ENCODE assay signal across 36 cellular contexts in genomic region chr12:9086087-9086486, GRCh38. TPM values are rescaled to one million over a fixed set of nuclear protein-coding genes. Genes with fewer than 3 reads are reported as not detected.
DNase-seq lines count a peak whose midpoint lies in the region; ATAC-seq, FAIRE-seq and TF ChIP-seq lines count a peak whose summit lies in the region.
"Had no signal": no experiment of that assay in that cellular context is flagged by ENCODE, and none has a peak within 500 bp of the region (broad histone marks: within the 10 kb centered on the region; RNA-seq: fewer than 3 reads in every experiment).

No MANE protein-coding gene starts in this region.

- H3K9ac ChIP-seq in HepG2 (ENCODE audit: insufficient read depth, low read depth, low read length): no peak overlapping the region
- H3K9ac ChIP-seq: BLaER1; BLaER1 treated with 17β-estradiol and CSF1 and Interleukin-3, amounts not matched to agents 10 nM and 100 nM had no signal

- in situ Hi-C loops in HepG2 (cut with HindIII; ENCODE audit: extremely low pct_ligation_motif_present, low pct_unique_long_range_greater_than_20kb): no loop called here

- H2AFZ ChIP-seq in HepG2 (ENCODE audit: low read length): no peak overlapping the region

- H3K9me3 ChIP-seq in HepG2 (ENCODE audit: low read length) (no peaks in the 10 kb centered on the region), right lobe of liver (no peaks in the 10 kb centered on the region)
- H3K9me3 ChIP-seq: BE2C had no signal

- H3K27me3 Mint-ChIP-seq in T-cell: no peaks in the 10 kb centered on the region
- no peaks in the 10 kb centered on the region for H3K27me3 Mint-ChIP-seq in central memory CD8-positive, alpha-beta T cell
- H3K27me3 Mint-ChIP-seq: B cell; CD4-positive, alpha-beta T cell had no signal

- peaks cover 22% of the 10 kb centered on the region for H3K36me3 Mint-ChIP-seq in T-cell
- H3K36me3 Mint-ChIP-seq in central memory CD8-positive, alpha-beta T cell (ENCODE audit: insufficient read depth): peaks cover 11% of the 10 kb centered on the region
- H3K36me3 Mint-ChIP-seq: CD14-positive monocyte had no signal

- TF ChIP-seq CTCF in HepG2 (CRISPR knock-in tag; IDR thresholded peaks at IDR 0.05) (no peak), right lobe of liver (IDR thresholded peaks at IDR 0.05) (no peak)

- 96% methylated on average over 1 of the region's 1 CpG for WGBS in HepG2 (ENCODE audit: low lambda C conversion rate)
- WGBS in right lobe of liver (ENCODE audit: insufficient coverage, low coverage, low lambda C conversion rate, missing lambda C conversion rate): 71% methylated on average over 1 of the region's 1 CpG

- ATAC-seq in HepG2 (no peak), right lobe of liver (no peak), T-cell (replicated peaks in 1 of 4) (no peak)
- ATAC-seq in central memory CD8-positive, alpha-beta T cell (replicated peaks; ENCODE audit: extremely low read depth, poor library complexity, severe bottlenecking): no peak
- ATAC-seq: A549; CD8-positive, alpha-beta T cell had no signal

- POLR2A ChIA-PET in HepG2 (lab: Yijun Ruan, JAX): interaction anchor here (0.8 to 2.5 kb wide), 5 partner anchors 9 to 21 kb away, joined by 3 to 6 read pairs (median 3); no protein-coding TSS in a partner anchor
- POLR2A ChIA-PET in T-cell (lab: Charles Lee): no interaction called here

- H3K9me3 Mint-ChIP-seq in T-cell: peaks cover 14 to 22% (median 16%) of the 10 kb centered on the region in 3 donors
- H3K9me3 Mint-ChIP-seq in central memory CD8-positive, alpha-beta T cell: peaks cover 12% of the 10 kb centered on the region

- H3K4me3 Mint-ChIP-seq in T-cell: no peak overlapping the region
- H3K4me3 Mint-ChIP-seq in central memory CD8-positive, alpha-beta T cell: no peak overlapping the region
- H3K4me3 Mint-ChIP-seq: B cell; CD14-positive monocyte; CD4-positive, alpha-beta memory T cell; CD4-positive, alpha-beta T cell; CD4-positive, CD25-positive, alpha-beta regulatory T cell; CD8-positive, alpha-beta memory T cell; CD8-positive, alpha-beta T cell had no signal

- H3K4me1 ChIP-seq in HepG2 (ENCODE audit: insufficient read depth, low read length): peaks cover 56% of the 10 kb centered on the region
- no peaks in the 10 kb centered on the region for H3K4me1 ChIP-seq in right lobe of liver
- H3K4me1 ChIP-seq: A549, BE2C, BLaER1, Caco-2 had no signal

- DNase-seq in HepG2 (ENCODE audit: low spot score) (no peak), right lobe of liver (no peak), T-cell (no peak), NCI-H146 (lab: John Stamatoyannopoulos, UW) (no peak), SIG-M5 (lab: John Stamatoyannopoulos, UW) (no peak)
- no peak for DNase-seq in central memory CD8-positive, alpha-beta T cell (ENCODE audit: low spot score in 2 of 2)
- DNase-seq: 8988T; ACHN; AML-193; BE2C; C1 segment of cervical spinal cord; Caco-2; Calu3; CD4-positive, alpha-beta memory T cell; CD4-positive, alpha-beta T cell; CD4-positive, CD25-positive, alpha-beta regulatory T cell; CD8-positive, alpha-beta memory T cell; CD8-positive, alpha-beta T cell; COR-L47; DMS 273 treated with DMSO at 0.1 percent for 48 hours; DMS153; DMS53; DMS79; DMS79 treated with DMSO at 0.1 percent for 48 hours; DND-41; EL had no signal

- peak overlapping the region; percentile 30 to 55 for H3K27ac Mint-ChIP-seq in T-cell
- peak overlapping the region; percentile 84 for H3K27ac Mint-ChIP-seq in central memory CD8-positive, alpha-beta T cell (ENCODE audit: low read depth)
- H3K27ac Mint-ChIP-seq: B cell; CD14-positive monocyte; CD4-positive, alpha-beta T cell; CD4-positive, CD25-positive, alpha-beta regulatory T cell had no signal

- H4K20me1 ChIP-seq in HepG2 (ENCODE audit: insufficient read depth, low read length): peaks cover 81% of the 10 kb centered on the region
- H4K20me1 ChIP-seq: BLaER1; BLaER1 treated with 17β-estradiol and CSF1 and Interleukin-3, amounts not matched to agents 10 nM and 100 nM had no signal

- no peak for TF ChIP-seq EP300 in HepG2 (IDR thresholded peaks at IDR 0.05; ENCODE audit: low read depth in 2 of 2, low read length in 2 of 2)
- no peak for TF ChIP-seq EP300 in HepG2 (CRISPR knock-in tag; IDR thresholded peaks at IDR 0.05; ENCODE audit: borderline replicate concordance)

- peak overlapping the region; percentile 5; the same call in 1 of the 2 replicates for H3K4me2 ChIP-seq in HepG2 (ENCODE audit: low read depth, low read length)
- H3K4me2 ChIP-seq: A549; BLaER1; BLaER1 treated with 17β-estradiol and CSF1 and Interleukin-3, amounts not matched to agents 10 nM and 100 nM had no signal

- H3K36me3 ChIP-seq in HepG2 (replicated peaks in 1 of 2; ENCODE audit: control insufficient read depth in 1 of 2, insufficient read depth in 2 of 2, low read length in 2 of 2) (peaks cover 22 to 91% of the 10 kb centered on the region in 2 experiments), right lobe of liver (peaks cover 0 to 98% (median 35%) of the 10 kb centered on the region in 4 donors)
- H3K36me3 ChIP-seq: BE2C, BLaER1 had no signal

- H3K27ac ChIP-seq in HepG2 (ENCODE audit: extremely low read length, insufficient read depth, low read length) (no peak overlapping the region), right lobe of liver (no peak overlapping the region)
- H3K27ac ChIP-seq: 22Rv1; A549; BLaER1; BLaER1 treated with 17β-estradiol and CSF1 and Interleukin-3, amounts not matched to agents 10 nM and 100 nM; C4-2B had no signal

- no TSS peak for BruUV-seq in HepG2 (replicated peaks; lab: Mats Ljungman, UMichigan)

- CTCF ChIA-PET in HepG2 (lab: Yijun Ruan, JAX; ENCODE audit: low intra/inter-chr PET ratio, low total read pairs) (no interaction called here), T-cell (lab: Charles Lee) (interaction anchor here in 1 of 2 donors (0.6 kb wide), 1 partner anchor 14 kb away, joined by 3 read pairs; no protein-coding TSS in a partner anchor)

- no peak for FAIRE-seq in HepG2 (lab: Jason Lieb, UNC)
- FAIRE-seq: A204.1, A549 had no signal

- peaks cover 60% of the 10 kb centered on the region for H3K79me2 ChIP-seq in HepG2 (ENCODE audit: insufficient read depth, low read length)

- H3K27me3 ChIP-seq in HepG2 (ENCODE audit: control insufficient read depth in 1 of 2, insufficient read depth in 2 of 2, low read length in 2 of 2) (no peaks in the 10 kb centered on the region), right lobe of liver (no peaks in the 10 kb centered on the region)
- H3K27me3 ChIP-seq: BE2C; BLaER1; BLaER1 treated with 17β-estradiol and CSF1 and Interleukin-3, amounts not matched to agents 10 nM and 100 nM had no signal

- TF ChIP-seq POLR2A in HepG2 (IDR thresholded peaks at IDR 0.05; ENCODE audit: insufficient read depth in 1 of 2, low read depth in 2 of 2, low read length in 2 of 2) (peak in 1 of 2 experiments; percentile 29; a peak in 1 of 4 replicates), right lobe of liver (IDR thresholded peaks at IDR 0.05) (no peak)

- peaks cover 0 to 4% (median 0%) of the 10 kb centered on the region in 3 donors for H3K4me1 Mint-ChIP-seq in T-cell
- peaks cover 38% of the 10 kb centered on the region for H3K4me1 Mint-ChIP-seq in central memory CD8-positive, alpha-beta T cell
- H3K4me1 Mint-ChIP-seq: B cell; CD14-positive monocyte; CD4-positive, CD25-positive, alpha-beta regulatory T cell had no signal

- intact Hi-C loops in HepG2 (cut with micrococcal nuclease; ENCODE audit: unreplicated experiment) (no loop called here), right lobe of liver (cut with DNase I) (loop anchor here in 1 of 2 donors (10.0 kb wide), 1 partner anchor 109 kb away; no protein-coding TSS in a partner anchor)

- TF ChIP-seq RAD21 in HepG2 (CRISPR knock-in tag; IDR thresholded peaks at IDR 0.05): no peak

- H3K4me3 ChIP-seq in HepG2 (replicated peaks in 1 of 3; ENCODE audit: insufficient read depth in 1 of 3, low read depth in 2 of 3, low read length in 3 of 3) (no peak overlapping the region), right lobe of liver (no peak overlapping the region)
- H3K4me3 ChIP-seq: A549; BLaER1; BLaER1 treated with 17β-estradiol and CSF1 and Interleukin-3, amounts not matched to agents 10 nM and 100 nM had no signal

TF ChIP-seq in HepG2, 621 proteins besides CTCF, POLR2A, EP300 and RAD21 (continues in another document):
- no peak for TF ChIP-seq SMAD3 (CRISPR knock-in tag; IDR thresholded peaks at IDR 0.05)
- peak; percentile 61 for TF ChIP-seq RBFOX2 (IDR thresholded peaks at IDR 0.05; ENCODE audit: low read depth, low read length)

RNA-seq across cellular contexts. Expression of gene A2M, which starts 29.6 kb away (rescaled TPM):
- total RNA-seq in HepG2 (2016; rRNA removed; fragmentation: Illumina TruSeq; extraction: Trizol) (1,675 and 2,807 TPM in 2 replicates), right lobe of liver (1,000 to 10,000 TPM in 5 of 6 experiments, 100 to 1,000 TPM in 1; 978 to 3,352 (median 2,507) TPM), T-cell (1 to 10 TPM in 3 of 5 donors, not detected in 2; 3.9 to 6.5 (median 4.9) TPM)
- total RNA-seq in HepG2 (2016; cell fraction: cytosol; rRNA removed; fragmentation: Illumina TruSeq; extraction: Trizol; ENCODE audit: low read depth): 234 and 270 TPM in 2 replicates
- 1,476 and 2,691 TPM in 2 replicates for total RNA-seq in HepG2 (2016; cell fraction: insoluble cytoplasmic fraction; rRNA removed; fragmentation: Illumina TruSeq; extraction: Trizol)
- 813 and 957 TPM in 2 replicates for total RNA-seq in HepG2 (2016; cell fraction: membrane; rRNA removed; fragmentation: Illumina TruSeq; extraction: Trizol)
- 2,507 and 2,973 TPM in 2 replicates for total RNA-seq in HepG2 (2016; cell fraction: nucleus; rRNA removed; fragmentation: Illumina TruSeq; extraction: Trizol)
- polyA plus RNA-seq in HepG2 (2011; rRNA removed): 6,551 and 8,760 TPM in 2 replicates
- polyA plus RNA-seq in HepG2 (2011; cell fraction: cytosol; rRNA removed): 4,485 and 9,624 TPM in 2 replicates
- polyA plus RNA-seq in HepG2 (2011; cell fraction: nucleus; rRNA removed): 2,489 and 3,325 TPM in 2 replicates
- polyA plus RNA-seq in HepG2 (2012): 4,336 and 6,335 TPM in 2 replicates
- 214 and 262 TPM in 2 replicates for polyA plus RNA-seq in HepG2 (2016; cell fraction: cytosol; fragmentation: Illumina TruSeq; extraction: Trizol; ENCODE audit: low read depth)
- 1,149 and 1,250 TPM in 2 replicates for polyA plus RNA-seq in HepG2 (2016; cell fraction: insoluble cytoplasmic fraction; fragmentation: Illumina TruSeq; extraction: Trizol; ENCODE audit: low read depth)
- 465 and 618 TPM in 2 replicates for polyA plus RNA-seq in HepG2 (2016; cell fraction: membrane; fragmentation: Illumina TruSeq; extraction: Trizol; ENCODE audit: low read depth)
- polyA plus RNA-seq in HepG2 (2016; cell fraction: nucleus; fragmentation: Illumina TruSeq; extraction: Trizol; ENCODE audit: insufficient read depth, low read depth): 2,564 and 2,683 TPM in 2 replicates
- 3.9 and 4,519 TPM in 2 replicates for polyA minus RNA-seq in HepG2 (2011; rRNA and poly(A)+ RNA removed; ENCODE audit: low replicate concordance)
- polyA minus RNA-seq in HepG2 (2011; cell fraction: cytosol; rRNA and poly(A)+ RNA removed): 3,071 and 7,219 TPM in 2 replicates
- polyA minus RNA-seq in HepG2 (2011; cell fraction: nucleus; rRNA and poly(A)+ RNA removed): 2,321 and 4,395 TPM in 2 replicates
- total RNA-seq: A172; B cell; Calu3; CD4-positive, alpha-beta T cell; CD4-positive, CD25-positive, alpha-beta regulatory T cell; CD8-positive, alpha-beta T cell; Daoy had no signal
- polyA plus RNA-seq: A549; CD4-positive, CD25-positive, alpha-beta regulatory T cell had no signal

Comparison
In these comparisons a context has a peak if more than half of its experiments do, and no peak if none do; other contexts are left out.
1. RNA of gene A2M, which starts 29.6 kb away (total RNA-seq): 234 to 2,973 TPM in HepG2 and 978 to 3,352 TPM in right lobe of liver; 3.9 to 6.5 TPM in T-cell; every median in the first group is over 10 times any median in the second.